In genomic region chr12:57590892-57591566, GRCh38 we compare ENCODE assay signal across 1 cellular context.
A peak's percentile ranks its signal among the peaks of the same experiment; 100 is the strongest.
TF ChIP-seq lines count a peak whose summit lies in the region.

TSS of gene PIP4K2C (plus strand) at chr12:57591192. CDS start at chr12:57591290, 98 bp downstream.

TF ChIP-seq in HepG2, 621 proteins besides CTCF, POLR2A, EP300 and RAD21 (continued from another document and continues in another):
- TF ChIP-seq ZBTB49 (CRISPR knock-in tag; IDR thresholded peaks at IDR 0.05; ENCODE audit: borderline replicate concordance) (no peak), SSRP1 (CRISPR knock-in tag; IDR thresholded peaks at IDR 0.05) (no peak), ZNF234 (CRISPR knock-in tag; conservative IDR thresholded peaks at IDR 0.05) (no peak; the same call in 1 of the 2 replicates), ZBTB2 (CRISPR knock-in tag; IDR thresholded peaks at IDR 0.05; ENCODE audit: low read depth) (no peak), ZBTB39 (CRISPR knock-in tag; IDR thresholded peaks at IDR 0.05) (no peak), PTBP1 (IDR thresholded peaks at IDR 0.05; ENCODE audit: low read depth, low read length, poor library complexity, severe bottlenecking) (no peak), MED1 (CRISPR knock-in tag; IDR thresholded peaks at IDR 0.05) (no peak), JARID2 (CRISPR knock-in tag; IDR thresholded peaks at IDR 0.05; ENCODE audit: insufficient replicate concordance) (no peak), NRL (CRISPR knock-in tag; IDR thresholded peaks at IDR 0.05; ENCODE audit: borderline replicate concordance) (peak; percentile 58; the same call in 1 of the 2 replicates), RBFOX2 (IDR thresholded peaks at IDR 0.05; ENCODE audit: low read depth, low read length) (peak; percentile 87), SIX1 (CRISPR knock-in tag; IDR thresholded peaks at IDR 0.05; ENCODE audit: borderline replicate concordance) (no peak), ZNF354B (CRISPR knock-in tag; IDR thresholded peaks at IDR 0.05) (no peak), DDIT3 (CRISPR knock-in tag; IDR thresholded peaks at IDR 0.05) (no peak), CCAR2 (optimal IDR thresholded peaks at IDR 0.05; ENCODE audit: low read depth, low read length) (no peak), PBX3 (CRISPR knock-in tag; IDR thresholded peaks at IDR 0.05; ENCODE audit: borderline replicate concordance) (no peak), MXD3 (CRISPR knock-in tag; IDR thresholded peaks at IDR 0.05) (no peak), BCL6 (CRISPR knock-in tag; IDR thresholded peaks at IDR 0.05) (no peak), CAMTA2 (CRISPR knock-in tag; IDR thresholded peaks at IDR 0.05; ENCODE audit: borderline replicate concordance) (0 out of 2 replicates have a peak, but pooled peaks have one; percentile 67), CHD2 (IDR thresholded peaks at IDR 0.05; ENCODE audit: low read depth, low read length) (no peak), NFATC3 (CRISPR knock-in tag; IDR thresholded peaks at IDR 0.05) (no peak), HOXA5 (CRISPR knock-in tag; IDR thresholded peaks at IDR 0.05) (no peak), TOE1 (CRISPR knock-in tag; IDR thresholded peaks at IDR 0.05) (no peak), ZNF136 (CRISPR knock-in tag; IDR thresholded peaks at IDR 0.05; ENCODE audit: low read depth) (no peak), THAP8 (CRISPR knock-in tag; IDR thresholded peaks at IDR 0.05; ENCODE audit: borderline replicate concordance) (no peak), PCBP1 (IDR thresholded peaks at IDR 0.05; ENCODE audit: borderline replicate concordance, low read depth, low read length) (0 out of 2 replicates have a peak, but pooled peaks have one; percentile 51), NFE2 (CRISPR knock-in tag; IDR thresholded peaks at IDR 0.05) (no peak), MTA1 (CRISPR knock-in tag; IDR thresholded peaks at IDR 0.05; ENCODE audit: borderline replicate concordance) (peak; percentile 55; the same call in 1 of the 2 replicates), ZNF788 (CRISPR knock-in tag; IDR thresholded peaks at IDR 0.05; ENCODE audit: borderline replicate concordance) (no peak), PAF1 (CRISPR knock-in tag; IDR thresholded peaks at IDR 0.05) (no peak), HMGXB3 (CRISPR knock-in tag; IDR thresholded peaks at IDR 0.05; ENCODE audit: borderline replicate concordance) (0 out of 2 replicates have a peak, but pooled peaks have one; percentile 59), MEIS1 (CRISPR knock-in tag; IDR thresholded peaks at IDR 0.05; ENCODE audit: borderline replicate concordance) (no peak; the same call in 1 of the 2 replicates), ZKSCAN8 (CRISPR knock-in tag; IDR thresholded peaks at IDR 0.05; ENCODE audit: borderline replicate concordance) (no peak), TMF1 (CRISPR knock-in tag; IDR thresholded peaks at IDR 0.05; ENCODE audit: low read depth) (no peak), ZNF430 (CRISPR knock-in tag; IDR thresholded peaks at IDR 0.05) (no peak), BRD4 (CRISPR knock-in tag; IDR thresholded peaks at IDR 0.05) (no peak), NCOR1 (IDR thresholded peaks at IDR 0.05; ENCODE audit: borderline replicate concordance, low read length) (no peak), ZNF7 (CRISPR knock-in tag; IDR thresholded peaks at IDR 0.05) (no peak), ATF3 (CRISPR knock-in tag; IDR thresholded peaks at IDR 0.05) (no peak), ZNF710 (CRISPR knock-in tag; IDR thresholded peaks at IDR 0.05; ENCODE audit: borderline replicate concordance) (0 out of 2 replicates have a peak, but pooled peaks have one; percentile 44), ZNF703 (CRISPR knock-in tag; IDR thresholded peaks at IDR 0.05; ENCODE audit: borderline replicate concordance) (peak; percentile 72; the same call in 1 of the 2 replicates), STAT6 (CRISPR knock-in tag; IDR thresholded peaks at IDR 0.05; ENCODE audit: borderline replicate concordance) (no peak; the same call in 1 of the 2 replicates), ZNF576 (CRISPR knock-in tag; IDR thresholded peaks at IDR 0.05) (no peak), ZNF484 (CRISPR knock-in tag; IDR thresholded peaks at IDR 0.05; ENCODE audit: borderline replicate concordance, low read depth) (no peak), YEATS4 (CRISPR knock-in tag; IDR thresholded peaks at IDR 0.05; ENCODE audit: borderline replicate concordance) (no peak), ZNF878 (CRISPR knock-in tag; IDR thresholded peaks at IDR 0.05) (no peak), PPARG (CRISPR knock-in tag; conservative IDR thresholded peaks at IDR 0.05) (no peak), ZNF143 (CRISPR knock-in tag; IDR thresholded peaks at IDR 0.05) (no peak)
